Comparison of ENCODE assay signal across 1 cellular context in the genomic region with DNA sequence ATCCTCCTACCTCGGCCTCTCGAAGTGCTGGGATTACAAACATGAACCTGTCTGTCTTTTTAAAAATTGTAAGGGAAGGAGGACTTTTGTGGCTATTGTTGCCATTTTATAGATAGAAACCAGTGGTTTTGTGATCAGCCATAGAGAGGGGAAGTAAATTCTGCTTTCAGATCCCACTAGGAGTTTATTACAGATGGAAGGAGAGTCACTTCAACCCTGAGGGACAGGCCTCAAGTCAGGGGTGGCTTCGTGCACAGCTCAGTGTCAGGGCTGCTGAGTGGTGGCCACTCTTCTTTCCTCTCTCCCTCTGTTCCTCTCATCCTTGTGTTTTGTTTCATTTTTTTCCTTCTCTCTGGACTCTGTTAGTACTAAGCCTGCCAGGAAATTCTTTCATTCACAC.
TF ChIP-seq lines count a peak whose summit lies in the region.

No MANE protein-coding gene starts in this region.

TF ChIP-seq in GM23338, 12 proteins besides CTCF, POLR2A, EP300 and RAD21 (continued from another document):
- TF ChIP-seq, protein P1, sequence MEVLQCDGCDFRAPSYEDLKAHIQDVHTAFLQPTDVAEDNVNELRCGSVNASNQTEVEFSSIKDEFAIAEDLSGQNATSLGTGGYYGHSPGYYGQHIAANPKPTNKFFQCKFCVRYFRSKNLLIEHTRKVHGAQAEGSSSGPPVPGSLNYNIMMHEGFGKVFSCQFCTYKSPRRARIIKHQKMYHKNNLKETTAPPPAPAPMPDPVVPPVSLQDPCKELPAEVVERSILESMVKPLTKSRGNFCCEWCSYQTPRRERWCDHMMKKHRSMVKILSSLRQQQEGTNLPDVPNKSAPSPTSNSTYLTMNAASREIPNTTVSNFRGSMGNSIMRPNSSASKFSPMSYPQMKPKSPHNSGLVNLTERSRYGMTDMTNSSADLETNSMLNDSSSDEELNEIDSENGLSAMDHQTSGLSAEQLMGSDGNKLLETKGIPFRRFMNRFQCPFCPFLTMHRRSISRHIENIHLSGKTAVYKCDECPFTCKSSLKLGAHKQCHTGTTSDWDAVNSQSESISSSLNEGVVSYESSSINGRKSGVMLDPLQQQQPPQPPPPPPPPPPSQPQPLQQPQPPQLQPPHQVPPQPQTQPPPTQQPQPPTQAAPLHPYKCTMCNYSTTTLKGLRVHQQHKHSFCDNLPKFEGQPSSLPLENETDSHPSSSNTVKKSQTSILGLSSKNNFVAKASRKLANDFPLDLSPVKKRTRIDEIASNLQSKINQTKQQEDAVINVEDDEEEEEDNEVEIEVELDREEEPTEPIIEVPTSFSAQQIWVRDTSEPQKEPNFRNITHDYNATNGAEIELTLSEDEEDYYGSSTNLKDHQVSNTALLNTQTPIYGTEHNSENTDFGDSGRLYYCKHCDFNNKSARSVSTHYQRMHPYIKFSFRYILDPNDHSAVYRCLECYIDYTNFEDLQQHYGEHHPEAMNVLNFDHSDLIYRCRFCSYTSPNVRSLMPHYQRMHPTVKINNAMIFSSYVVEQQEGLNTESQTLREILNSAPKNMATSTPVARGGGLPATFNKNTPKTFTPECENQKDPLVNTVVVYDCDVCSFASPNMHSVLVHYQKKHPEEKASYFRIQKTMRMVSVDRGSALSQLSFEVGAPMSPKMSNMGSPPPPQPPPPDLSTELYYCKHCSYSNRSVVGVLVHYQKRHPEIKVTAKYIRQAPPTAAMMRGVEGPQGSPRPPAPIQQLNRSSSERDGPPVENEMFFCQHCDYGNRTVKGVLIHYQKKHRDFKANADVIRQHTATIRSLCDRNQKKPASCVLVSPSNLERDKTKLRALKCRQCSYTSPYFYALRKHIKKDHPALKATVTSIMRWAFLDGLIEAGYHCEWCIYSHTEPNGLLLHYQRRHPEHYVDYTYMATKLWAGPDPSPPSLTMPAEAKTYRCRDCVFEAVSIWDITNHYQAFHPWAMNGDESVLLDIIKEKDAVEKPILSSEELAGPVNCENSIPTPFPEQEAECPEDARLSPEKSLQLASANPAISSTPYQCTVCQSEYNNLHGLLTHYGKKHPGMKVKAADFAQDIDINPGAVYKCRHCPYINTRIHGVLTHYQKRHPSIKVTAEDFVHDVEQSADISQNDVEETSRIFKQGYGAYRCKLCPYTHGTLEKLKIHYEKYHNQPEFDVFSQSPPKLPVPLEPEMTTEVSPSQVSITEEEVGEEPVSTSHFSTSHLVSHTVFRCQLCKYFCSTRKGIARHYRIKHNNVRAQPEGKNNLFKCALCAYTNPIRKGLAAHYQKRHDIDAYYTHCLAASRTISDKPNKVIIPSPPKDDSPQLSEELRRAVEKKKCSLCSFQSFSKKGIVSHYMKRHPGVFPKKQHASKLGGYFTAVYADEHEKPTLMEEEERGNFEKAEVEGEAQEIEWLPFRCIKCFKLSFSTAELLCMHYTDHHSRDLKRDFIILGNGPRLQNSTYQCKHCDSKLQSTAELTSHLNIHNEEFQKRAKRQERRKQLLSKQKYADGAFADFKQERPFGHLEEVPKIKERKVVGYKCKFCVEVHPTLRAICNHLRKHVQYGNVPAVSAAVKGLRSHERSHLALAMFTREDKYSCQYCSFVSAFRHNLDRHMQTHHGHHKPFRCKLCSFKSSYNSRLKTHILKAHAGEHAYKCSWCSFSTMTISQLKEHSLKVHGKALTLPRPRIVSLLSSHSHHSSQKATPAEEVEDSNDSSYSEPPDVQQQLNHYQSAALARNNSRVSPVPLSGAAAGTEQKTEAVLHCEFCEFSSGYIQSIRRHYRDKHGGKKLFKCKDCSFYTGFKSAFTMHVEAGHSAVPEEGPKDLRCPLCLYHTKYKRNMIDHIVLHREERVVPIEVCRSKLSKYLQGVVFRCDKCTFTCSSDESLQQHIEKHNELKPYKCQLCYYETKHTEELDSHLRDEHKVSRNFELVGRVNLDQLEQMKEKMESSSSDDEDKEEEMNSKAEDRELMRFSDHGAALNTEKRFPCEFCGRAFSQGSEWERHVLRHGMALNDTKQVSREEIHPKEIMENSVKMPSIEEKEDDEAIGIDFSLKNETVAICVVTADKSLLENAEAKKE (CRISPR knock-in tag; IDR thresholded peaks at IDR 0.05), result no peak
- TF ChIP-seq CREB1 (CRISPR knock-in tag; IDR thresholded peaks at IDR 0.05; ENCODE audit: low read depth) (no peak), ZNF114 (CRISPR knock-in tag; IDR thresholded peaks at IDR 0.05) (no peak)
